Comparison of ENCODE assay signal across 19 cellular contexts in genomic region chr2:661215-661635, GRCh38.
"Had no signal": no experiment of that assay in that cellular context is flagged by ENCODE, and none has a peak within 500 bp of the region (broad histone marks: within the 10 kb centered on the region; RNA-seq: fewer than 3 reads in every experiment).

No MANE protein-coding gene starts in this region.

- H3K27ac ChIP-seq: esophagus squamous epithelium, gastroesophageal sphincter, left lung, lower lobe of right lung, parathyroid adenoma, psoas muscle, right lobe of liver, spleen, stomach, thoracic aorta, transverse colon had no signal

- H3K9me3 ChIP-seq: lower lobe of right lung, psoas muscle, right lobe of liver, transverse colon had no signal

- FAIRE-seq: colon had no signal

- H3K79me2 ChIP-seq: parathyroid adenoma had no signal

- H3K4me3 ChIP-seq: esophagus squamous epithelium, gastroesophageal sphincter, left lung, lower lobe of right lung, psoas muscle, right lobe of liver, spleen, stomach, thoracic aorta, transverse colon had no signal

- ATAC-seq: gastroesophageal sphincter; left lung; psoas muscle; stimulated activated memory B cell treated with anti-CD40 and anti-IgM and Interleukin-4, amounts not matched to agents 10 μg/mL and 1 μg/mL and 100 μg/mL, for 72 hours had no signal

- DNase-seq: esophagus squamous epithelium; islet precursor cell; lower lobe of right lung; natural killer cell; nucleus accumbens; psoas muscle; right lobe of liver; spleen; stimulated activated CD4-positive, alpha-beta T cell treated with anti-CD3 and anti-CD28 coated beads, Interleukin-15, amount 100 ng/mL, for 24 hours; stimulated activated CD4-positive, alpha-beta T cell treated with anti-CD3 and anti-CD28 coated beads, Interleukin-1b, Interleukin-23, amount 100 ng/mL, for 48 hours; stimulated activated CD4-positive, alpha-beta T cell treated with anti-CD3 and anti-CD28 coated beads, Interleukin-4, amount 100 ng/mL, for 24 hours; stomach; transverse colon had no signal

- H3K36me3 ChIP-seq: right lobe of liver had no signal

- H3K4me1 ChIP-seq: esophagus squamous epithelium, gastroesophageal sphincter, left lung, lower lobe of right lung, parathyroid adenoma, psoas muscle, right lobe of liver, stomach, transverse colon had no signal

- H3K9ac ChIP-seq: parathyroid adenoma had no signal

- H3K27me3 ChIP-seq: right lobe of liver had no signal
